In the genomic region with DNA sequence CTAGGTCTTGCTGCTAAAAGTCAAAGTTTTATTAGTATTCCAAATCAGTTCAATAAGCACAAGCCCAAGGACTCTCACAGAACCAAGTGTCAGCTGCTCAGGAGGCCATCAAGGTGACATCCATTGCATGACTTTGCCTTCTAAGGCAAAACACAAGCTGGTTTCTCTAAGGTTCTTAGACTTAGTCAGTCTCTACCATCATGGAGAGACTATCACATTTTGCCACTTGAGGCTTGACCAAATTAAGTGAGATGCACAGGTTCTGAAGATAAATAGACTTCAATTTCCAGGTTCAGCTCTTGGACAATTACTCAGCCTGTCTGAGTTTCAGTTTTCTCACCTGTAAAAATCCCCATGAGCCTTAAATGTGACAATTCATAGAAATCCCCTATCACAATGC, we compare ENCODE assay signal across 20 cellular contexts. TPM values are rescaled to one million over a fixed set of nuclear protein-coding genes. Genes with fewer than 3 reads are reported as not detected.
"Had no signal": no experiment of that assay in that cellular context is flagged by ENCODE, and none has a peak within 500 bp of the region (broad histone marks: within the 10 kb centered on the region; RNA-seq: fewer than 3 reads in every experiment).

No MANE protein-coding gene starts in this region.

- H3K4me1 ChIP-seq: right atrium auricular region, tibial artery had no signal

- H3K9me3 Mint-ChIP-seq: immature natural killer cell; naive thymus-derived CD8-positive, alpha-beta T cell; nephron progenitor cell; type B pancreatic cell had no signal

- DNase-seq: dorsolateral prefrontal cortex; effector CD4-positive, alpha-beta T cell; hypothalamus; immature natural killer cell; islet precursor cell; left ventricle myocardium superior; lower lobe of right lung; naive thymus-derived CD8-positive, alpha-beta T cell; nephron progenitor cell; nucleus accumbens; stimulated activated naive CD4-positive, alpha-beta T cell; substantia nigra; testis; tibial artery had no signal

- H3K4me3 ChIP-seq: dorsolateral prefrontal cortex, lower lobe of right lung, prostate gland, right atrium auricular region, smooth muscle cell, testis, tibial artery had no signal

- H3K27ac Mint-ChIP-seq: immature natural killer cell, nephron progenitor cell had no signal

- H3K4me3 Mint-ChIP-seq: immature natural killer cell; naive thymus-derived CD8-positive, alpha-beta T cell; nephron progenitor cell; type B pancreatic cell had no signal

- H3K36me3 ChIP-seq: prostate gland had no signal

- ATAC-seq: left ventricle myocardium superior; lower lobe of right lung; naive thymus-derived CD8-positive, alpha-beta T cell; sciatic nerve had no signal

- H3K27ac ChIP-seq: dorsolateral prefrontal cortex, lower lobe of right lung, prostate gland, right atrium auricular region, testis, tibial artery had no signal

- H3K27me3 Mint-ChIP-seq: naive thymus-derived CD8-positive, alpha-beta T cell; type B pancreatic cell had no signal

- H3K9me3 ChIP-seq: lower lobe of right lung, prostate gland, right atrium auricular region, testis, tibial artery had no signal

- H3K27me3 ChIP-seq: dorsolateral prefrontal cortex, right atrium auricular region, testis, tibial artery had no signal

RNA-seq across cellular contexts. Expression of a gene that starts 47.4 kb away (rescaled TPM):
- total RNA-seq: fibroblast of villous mesenchyme; naive thymus-derived CD8-positive, alpha-beta T cell had no signal
